Comparison of ENCODE assay signal across 9 cellular contexts in genomic region chr1:50023292-50024159, GRCh38. TPM values are rescaled to one million over a fixed set of nuclear protein-coding genes. Genes with fewer than 3 reads are reported as not detected.
DNase-seq lines count a peak whose midpoint lies in the region; ATAC-seq, FAIRE-seq and TF ChIP-seq lines count a peak whose summit lies in the region.
"Had no signal": no experiment of that assay in that cellular context is flagged by ENCODE, and none has a peak within 500 bp of the region (broad histone marks: within the 10 kb centered on the region; RNA-seq: fewer than 3 reads in every experiment).

Gene AGBL4 (minus strand): TSS chr1:50023954.

- TF ChIP-seq RAD21 in HepG2 (CRISPR knock-in tag; IDR thresholded peaks at IDR 0.05) = no peak

- no peaks in the 10 kb centered on the region for H3K36me3 ChIP-seq in HepG2 (replicated peaks in 1 of 2; ENCODE audit: control insufficient read depth in 1 of 2, insufficient read depth in 2 of 2, low read length in 2 of 2)

- no peak within 1 kb of the TSS for H2AFZ ChIP-seq in HepG2 (ENCODE audit: low read length)

- WGBS in HepG2 (ENCODE audit: low lambda C conversion rate) = 40% methylated on average over 12 of the region's 56 CpGs

- DNase-seq in activated CD4-positive, alpha-beta T cell treated with anti-CD3 and anti-CD28 coated beads, Interleukin-2, amount 10 ng/mL, durations not matched to agents 7 days and 5 days = no peak
- DNase-seq in activated CD4-positive, alpha-beta T cell treated with anti-CD3 and anti-CD28 coated beads for 1 hour = no peak
- peak; percentile 45 to 89 for DNase-seq in NCI-H526 (lab: John Stamatoyannopoulos, UW)
- DNase-seq in HepG2 (ENCODE audit: low spot score) = no peak
- peak in 35 of 49 donors; percentile 5 to 76 (median 31) for DNase-seq in substantia nigra (lab: John Stamatoyannopoulos, UW)
- DNase-seq in GM13977 (ENCODE audit: low spot score) = no peak
- no peak for DNase-seq in hepatic stellate cell (ENCODE audit: low spot score)

- POLR2A ChIA-PET in activated CD4-positive, alpha-beta T cell treated with anti-CD3 and anti-CD28 coated beads, Interleukin-2, amount 10 ng/mL, durations not matched to agents 7 days and 5 days (lab: Charles Lee) = no interaction called here
- POLR2A ChIA-PET in HepG2 (lab: Yijun Ruan, JAX) = no interaction called here

- TF ChIP-seq CTCF in HepG2 (CRISPR knock-in tag; IDR thresholded peaks at IDR 0.05) = no peak
- TF ChIP-seq CTCF in GM13977 (IDR thresholded peaks at IDR 0.05; ENCODE audit: extremely low read depth, insufficient read depth, missing control alignments) = no peak

- no peak for FAIRE-seq in HepG2 (lab: Jason Lieb, UNC)
- FAIRE-seq: TTC549 had no signal

- peaks cover 3% of the 10 kb centered on the region for H3K9me3 Mint-ChIP-seq in activated CD4-positive, alpha-beta T cell treated with anti-CD3 and anti-CD28 coated beads, Interleukin-2, amount 10 ng/mL, durations not matched to agents 7 days and 5 days

- H3K27me3 Mint-ChIP-seq in activated CD4-positive, alpha-beta T cell treated with anti-CD3 and anti-CD28 coated beads, Interleukin-2, amount 10 ng/mL, durations not matched to agents 7 days and 5 days = peaks cover 13% of the 10 kb centered on the region

- TF ChIP-seq EP300 in HepG2 (IDR thresholded peaks at IDR 0.05; ENCODE audit: low read depth in 2 of 2, low read length in 2 of 2) = no peak
- no peak for TF ChIP-seq EP300 in HepG2 (CRISPR knock-in tag; IDR thresholded peaks at IDR 0.05; ENCODE audit: borderline replicate concordance)

- no TSS peak for BruUV-seq in HepG2 (replicated peaks; lab: Mats Ljungman, UMichigan)

- no peaks in the 10 kb centered on the region for H3K9me3 ChIP-seq in HepG2 (ENCODE audit: low read length)

- peak; percentile 90 for ATAC-seq in HepG2

- peak within 1 kb of the TSS in 1 of 3 experiments; percentile 57; a peak in 2 of 6 replicates for H3K4me3 ChIP-seq in HepG2 (replicated peaks in 1 of 3; ENCODE audit: insufficient read depth in 1 of 3, low read depth in 2 of 3, low read length in 3 of 3)

- in situ Hi-C loops in HepG2 (cut with HindIII; ENCODE audit: extremely low pct_ligation_motif_present, low pct_unique_long_range_greater_than_20kb) (no loop called here), GM13977 (cut with MboI; ENCODE audit: low pct_unique_long_range_greater_than_20kb, low sequenced_read_pairs, unreplicated experiment) (no loop called here)

- peak within 1 kb of the TSS; percentile 19 for H3K4me3 Mint-ChIP-seq in activated CD4-positive, alpha-beta T cell treated with anti-CD3 and anti-CD28 coated beads, Interleukin-2, amount 10 ng/mL, durations not matched to agents 7 days and 5 days

- H3K36me3 Mint-ChIP-seq in activated CD4-positive, alpha-beta T cell treated with anti-CD3 and anti-CD28 coated beads, Interleukin-2, amount 10 ng/mL, durations not matched to agents 7 days and 5 days (ENCODE audit: low read depth) = no peaks in the 10 kb centered on the region

- no peak within 1 kb of the TSS for H3K9ac ChIP-seq in HepG2 (ENCODE audit: insufficient read depth, low read depth, low read length)

- H3K4me2 ChIP-seq in HepG2 (ENCODE audit: low read depth, low read length) = peak within 1 kb of the TSS; percentile 53

- H3K27ac Mint-ChIP-seq in activated CD4-positive, alpha-beta T cell treated with anti-CD3 and anti-CD28 coated beads, Interleukin-2, amount 10 ng/mL, durations not matched to agents 7 days and 5 days = peak within 1 kb of the TSS; percentile 33

- H3K27ac ChIP-seq in cingulate gyrus (ENCODE audit: low read depth, low read length) = peak within 1 kb of the TSS; percentile 0
- H3K27ac ChIP-seq in HepG2 (ENCODE audit: extremely low read length, insufficient read depth, low read length) = no peak within 1 kb of the TSS
- H3K27ac ChIP-seq in substantia nigra (ENCODE audit: low read depth, low read length, poor library complexity, severe bottlenecking) = no peak within 1 kb of the TSS

- H3K4me1 ChIP-seq in HepG2 (ENCODE audit: insufficient read depth, low read length) = no peaks in the 10 kb centered on the region

- intact Hi-C loops in HepG2 (cut with micrococcal nuclease; ENCODE audit: unreplicated experiment) = no loop called here

- peaks cover 4% of the 10 kb centered on the region for H3K4me1 Mint-ChIP-seq in activated CD4-positive, alpha-beta T cell treated with anti-CD3 and anti-CD28 coated beads, Interleukin-2, amount 10 ng/mL, durations not matched to agents 7 days and 5 days

- no peaks in the 10 kb centered on the region for H4K20me1 ChIP-seq in HepG2 (ENCODE audit: insufficient read depth, low read length)

- H3K27me3 ChIP-seq in HepG2 (ENCODE audit: control insufficient read depth in 1 of 2, insufficient read depth in 2 of 2, low read length in 2 of 2) = no peaks in the 10 kb centered on the region

- CTCF ChIA-PET in activated CD4-positive, alpha-beta T cell treated with anti-CD3 and anti-CD28 coated beads, Interleukin-2, amount 10 ng/mL, durations not matched to agents 7 days and 5 days (lab: Charles Lee) = no interaction called here
- CTCF ChIA-PET in HepG2 (lab: Yijun Ruan, JAX; ENCODE audit: low intra/inter-chr PET ratio, low total read pairs) = no interaction called here

- H3K79me2 ChIP-seq in HepG2 (ENCODE audit: insufficient read depth, low read length) = no peaks in the 10 kb centered on the region

- no peak for TF ChIP-seq POLR2A in HepG2 (IDR thresholded peaks at IDR 0.05; ENCODE audit: insufficient read depth in 1 of 2, low read depth in 2 of 2, low read length in 2 of 2)

TF ChIP-seq in HepG2, 621 proteins besides CTCF, POLR2A, EP300 and RAD21 (continues in another document):
- no peak for TF ChIP-seq ZNF512 (CRISPR knock-in tag; IDR thresholded peaks at IDR 0.05)
- no peak for TF ChIP-seq KAT2B (IDR thresholded peaks at IDR 0.05; ENCODE audit: borderline replicate concordance, low read depth, low read length)
- no peak for TF ChIP-seq NFE2 (CRISPR knock-in tag; IDR thresholded peaks at IDR 0.05)
- TF ChIP-seq CBX1 (IDR thresholded peaks at IDR 0.05; ENCODE audit: low read depth) = no peak

RNA-seq across cellular contexts. Expression of gene AGBL4, which starts in this region (rescaled TPM):
- total RNA-seq in activated CD4-positive, alpha-beta T cell treated with anti-CD3 and anti-CD28 coated beads, Interleukin-2, amount 10 ng/mL, durations not matched to agents 7 days and 5 days = not detected
- total RNA-seq in HepG2 (2016; rRNA removed; fragmentation: Illumina TruSeq; extraction: Trizol) = not detected in 2 replicates
- not detected in 2 replicates for total RNA-seq in HepG2 (2016; cell fraction: cytosol; rRNA removed; fragmentation: Illumina TruSeq; extraction: Trizol; ENCODE audit: low read depth)
- 0.09 TPM in 1 of 2 replicates, not detected in the other for total RNA-seq in HepG2 (2016; cell fraction: insoluble cytoplasmic fraction; rRNA removed; fragmentation: Illumina TruSeq; extraction: Trizol)
- total RNA-seq in HepG2 (2016; cell fraction: membrane; rRNA removed; fragmentation: Illumina TruSeq; extraction: Trizol) = not detected in 2 replicates
- total RNA-seq in HepG2 (2016; cell fraction: nucleus; rRNA removed; fragmentation: Illumina TruSeq; extraction: Trizol) = 0.16 TPM in 1 of 2 replicates, not detected in the other
- polyA plus RNA-seq in HepG2 (2011; rRNA removed) = not detected in 2 replicates
- not detected in 2 replicates for polyA plus RNA-seq in HepG2 (2011; cell fraction: cytosol; rRNA removed)
- not detected in 2 replicates for polyA plus RNA-seq in HepG2 (2011; cell fraction: nucleus; rRNA removed)
- polyA plus RNA-seq in HepG2 (2012) = not detected in 2 replicates
- 0.09 TPM in 1 of 2 replicates, not detected in the other for polyA plus RNA-seq in HepG2 (2016; cell fraction: cytosol; fragmentation: Illumina TruSeq; extraction: Trizol; ENCODE audit: low read depth)
- not detected in 2 replicates for polyA plus RNA-seq in HepG2 (2016; cell fraction: insoluble cytoplasmic fraction; fragmentation: Illumina TruSeq; extraction: Trizol; ENCODE audit: low read depth)
- not detected in 2 replicates for polyA plus RNA-seq in HepG2 (2016; cell fraction: membrane; fragmentation: Illumina TruSeq; extraction: Trizol; ENCODE audit: low read depth)
- not detected in 2 replicates for polyA plus RNA-seq in HepG2 (2016; cell fraction: nucleus; fragmentation: Illumina TruSeq; extraction: Trizol; ENCODE audit: insufficient read depth, low read depth)
- not detected in 2 replicates for polyA minus RNA-seq in HepG2 (2011; rRNA and poly(A)+ RNA removed; ENCODE audit: low replicate concordance)
- polyA minus RNA-seq in HepG2 (2011; cell fraction: cytosol; rRNA and poly(A)+ RNA removed) = not detected in 2 replicates
- polyA minus RNA-seq in HepG2 (2011; cell fraction: nucleus; rRNA and poly(A)+ RNA removed) = 0.62 TPM in 1 of 2 replicates, not detected in the other

Comparison
In these comparisons a context has a peak if more than half of its experiments do, and no peak if none do; other contexts are left out.
1. Peak in ATAC-seq and H3K4me2 ChIP-seq in HepG2; RNA of the gene not detected or under 1 TPM.
2. DNase-seq: peak in NCI-H526 (2 of 2) and substantia nigra (35 of 49); none in activated CD4-positive, alpha-beta T cell treated with anti-CD3 and anti-CD28 coated beads, Interleukin-2, amount 10 ng/mL, durations not matched to agents 7 days and 5 days (single experiment), activated CD4-positive, alpha-beta T cell treated with anti-CD3 and anti-CD28 coated beads for 1 hour (single experiment), HepG2 (single experiment), GM13977 (single experiment) and hepatic stellate cell (single experiment).